ENCODE assay signal across 1 cellular context in the genomic region with DNA sequence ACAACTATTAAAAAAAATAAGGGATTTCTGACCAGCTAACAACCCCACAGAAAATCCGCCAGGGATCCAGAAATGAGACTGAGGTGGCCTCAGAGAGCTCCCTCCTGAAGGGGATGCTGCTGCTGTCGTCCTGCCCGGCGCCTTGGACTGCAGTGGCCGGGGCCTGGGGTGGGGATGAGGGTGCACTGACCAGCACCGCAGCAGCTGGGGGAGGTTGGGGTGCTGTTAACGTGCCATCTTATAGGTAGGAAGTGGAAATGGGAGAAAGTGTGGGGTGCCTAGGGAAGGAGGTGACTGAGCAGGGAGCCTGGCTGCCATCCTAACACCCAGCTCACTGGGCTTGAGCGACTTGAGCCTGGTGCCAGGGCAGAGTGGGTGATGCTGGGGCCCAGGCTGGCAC.
TF ChIP-seq lines count a peak whose summit lies in the region.

No MANE protein-coding gene starts in this region.

TF ChIP-seq in A549, 52 proteins besides CTCF, POLR2A, EP300 and RAD21:
- TF ChIP-seq NPAS2 (CRISPR knock-in tag; IDR thresholded peaks at IDR 0.05; ENCODE audit: borderline replicate concordance) (no peak), MYC (IDR thresholded peaks at IDR 0.05; ENCODE audit: borderline replicate concordance, low read length) (no peak), KDM5A (IDR thresholded peaks at IDR 0.05) (no peak), EHMT2 (IDR thresholded peaks at IDR 0.05; ENCODE audit: low read depth) (no peak), CBX2 (IDR thresholded peaks at IDR 0.05; ENCODE audit: borderline replicate concordance, low read depth) (no peak), RFX5 (IDR thresholded peaks at IDR 0.05) (no peak), SMC3 (IDR thresholded peaks at IDR 0.05) (no peak), HOXB5 (CRISPR knock-in tag; IDR thresholded peaks at IDR 0.05) (no peak), ZFP36 (IDR thresholded peaks at IDR 0.05; ENCODE audit: borderline replicate concordance, partially characterized antibody) (no peak), RARB (CRISPR knock-in tag; IDR thresholded peaks at IDR 0.05) (no peak), PHF8 (IDR thresholded peaks at IDR 0.05; ENCODE audit: borderline replicate concordance, low read depth) (no peak), CEBPB (IDR thresholded peaks at IDR 0.05) (no peak), TP53 (CRISPR knock-in tag; IDR thresholded peaks at IDR 0.05) (no peak), CHD4 (IDR thresholded peaks at IDR 0.05; ENCODE audit: borderline replicate concordance) (no peak), HEYL (CRISPR knock-in tag; IDR thresholded peaks at IDR 0.05) (no peak), CBX8 (IDR thresholded peaks at IDR 0.05) (no peak)
- TF ChIP-seq, protein P1, sequence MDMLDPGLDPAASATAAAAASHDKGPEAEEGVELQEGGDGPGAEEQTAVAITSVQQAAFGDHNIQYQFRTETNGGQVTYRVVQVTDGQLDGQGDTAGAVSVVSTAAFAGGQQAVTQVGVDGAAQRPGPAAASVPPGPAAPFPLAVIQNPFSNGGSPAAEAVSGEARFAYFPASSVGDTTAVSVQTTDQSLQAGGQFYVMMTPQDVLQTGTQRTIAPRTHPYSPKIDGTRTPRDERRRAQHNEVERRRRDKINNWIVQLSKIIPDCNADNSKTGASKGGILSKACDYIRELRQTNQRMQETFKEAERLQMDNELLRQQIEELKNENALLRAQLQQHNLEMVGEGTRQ (IDR thresholded peaks at IDR 0.05): no peak
